ENCODE assay signal across 1 cellular context in the genomic region with DNA sequence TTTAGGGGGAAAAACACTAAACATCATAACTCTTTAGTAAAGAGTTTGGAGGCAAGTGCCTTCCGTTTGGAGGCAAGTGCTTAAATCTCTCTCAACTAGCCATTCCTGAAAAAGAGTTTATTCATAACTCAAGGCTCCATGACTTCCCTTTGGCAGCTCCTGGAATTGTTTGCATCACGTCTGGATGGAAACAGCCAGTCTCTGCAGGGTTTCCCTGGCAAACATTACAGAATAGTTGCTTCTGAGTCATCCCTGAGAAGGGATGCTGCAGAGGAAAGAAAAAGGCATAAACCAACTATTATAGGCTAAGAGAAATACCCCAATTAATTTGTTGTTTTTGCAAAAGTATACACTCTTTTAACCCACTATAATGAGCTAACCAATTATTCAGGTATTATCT.
TF ChIP-seq lines count a peak whose summit lies in the region.

No MANE protein-coding gene starts in this region.

TF ChIP-seq in H1, 55 proteins besides CTCF, POLR2A, EP300 and RAD21 (continued from another document):
- no peak for TF ChIP-seq CHD7 (IDR thresholded peaks at IDR 0.05; ENCODE audit: insufficient replicate concordance, low read length)
- no peak for TF ChIP-seq CHD2 (IDR thresholded peaks at IDR 0.05; ENCODE audit: low read length)
- no peak for TF ChIP-seq KDM4A (IDR thresholded peaks at IDR 0.05; ENCODE audit: low read depth, low read length, severe bottlenecking)
- TF ChIP-seq, protein P1, sequence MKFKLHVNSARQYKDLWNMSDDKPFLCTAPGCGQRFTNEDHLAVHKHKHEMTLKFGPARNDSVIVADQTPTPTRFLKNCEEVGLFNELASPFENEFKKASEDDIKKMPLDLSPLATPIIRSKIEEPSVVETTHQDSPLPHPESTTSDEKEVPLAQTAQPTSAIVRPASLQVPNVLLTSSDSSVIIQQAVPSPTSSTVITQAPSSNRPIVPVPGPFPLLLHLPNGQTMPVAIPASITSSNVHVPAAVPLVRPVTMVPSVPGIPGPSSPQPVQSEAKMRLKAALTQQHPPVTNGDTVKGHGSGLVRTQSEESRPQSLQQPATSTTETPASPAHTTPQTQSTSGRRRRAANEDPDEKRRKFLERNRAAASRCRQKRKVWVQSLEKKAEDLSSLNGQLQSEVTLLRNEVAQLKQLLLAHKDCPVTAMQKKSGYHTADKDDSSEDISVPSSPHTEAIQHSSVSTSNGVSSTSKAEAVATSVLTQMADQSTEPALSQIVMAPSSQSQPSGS (IDR thresholded peaks at IDR 0.05; ENCODE audit: low read length): no peak
- no peak for TF ChIP-seq RNF2 (IDR thresholded peaks at IDR 0.05; ENCODE audit: borderline replicate concordance, low read depth, low read length, missing control alignments, poor library complexity, severe bottlenecking)
- TF ChIP-seq CTBP2 (IDR thresholded peaks at IDR 0.05; ENCODE audit: borderline replicate concordance, insufficient read depth, insufficient read length, low read length): no peak
- TF ChIP-seq CEBPB (IDR thresholded peaks at IDR 0.05; ENCODE audit: low read depth, low read length): no peak
- TF ChIP-seq KDM1A (IDR thresholded peaks at IDR 0.05; ENCODE audit: borderline replicate concordance, low read length): no peak
- no peak for TF ChIP-seq HDAC2 (IDR thresholded peaks at IDR 0.05; ENCODE audit: borderline replicate concordance in 1 of 2, low read depth in 2 of 2, low read length in 2 of 2)
- no peak for TF ChIP-seq BACH1 (IDR thresholded peaks at IDR 0.05; ENCODE audit: low read length)
- TF ChIP-seq YY1 (IDR thresholded peaks at IDR 0.05; ENCODE audit: low read depth, low read length): no peak
- no peak for TF ChIP-seq SP2 (IDR thresholded peaks at IDR 0.05; ENCODE audit: low read length)
- no peak for TF ChIP-seq TAF7 (optimal IDR thresholded peaks at IDR 0.05; ENCODE audit: borderline replicate concordance, low read depth, low read length)
- TF ChIP-seq SRF (IDR thresholded peaks at IDR 0.05; ENCODE audit: low read depth, low read length): no peak
- no peak for TF ChIP-seq RBBP5 (IDR thresholded peaks at IDR 0.05; ENCODE audit: borderline replicate concordance, low read depth, low read length)
- TF ChIP-seq SIRT6 (IDR thresholded peaks at IDR 0.05; ENCODE audit: low read length): no peak
- TF ChIP-seq RFX5 (IDR thresholded peaks at IDR 0.05; ENCODE audit: borderline replicate concordance, low read depth, low read length): no peak
- no peak for TF ChIP-seq ASH2L (IDR thresholded peaks at IDR 0.05; ENCODE audit: low read length)
- no peak for TF ChIP-seq FOSL1 (IDR thresholded peaks at IDR 0.05; ENCODE audit: insufficient read depth, low read depth, low read length)
